1 cellular context compared by ENCODE assay signal in the genomic region with DNA sequence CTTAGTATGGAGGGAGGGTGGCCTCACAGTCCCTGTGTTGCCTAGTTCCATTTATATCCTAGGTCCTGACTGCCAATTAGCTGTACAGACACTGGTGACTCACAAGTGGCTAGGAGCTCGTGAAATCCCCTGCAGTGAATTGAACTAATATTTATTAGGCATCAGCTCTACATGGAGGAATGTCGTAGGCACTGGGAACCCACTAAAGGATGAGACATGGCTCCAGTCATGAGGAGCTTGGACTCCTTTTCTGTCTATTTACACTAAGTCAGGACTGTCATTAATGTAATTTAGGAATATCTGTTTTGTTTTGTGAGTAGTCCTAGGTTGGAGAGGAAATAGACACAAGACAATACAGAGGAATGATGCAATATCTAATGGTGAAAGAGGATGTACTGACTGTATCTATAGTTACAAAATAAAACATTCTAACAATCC.
TF ChIP-seq lines count a peak whose summit lies in the region.

No MANE protein-coding gene starts in this region.

TF ChIP-seq in H1, 55 proteins besides CTCF, POLR2A, EP300 and RAD21:
- TF ChIP-seq EZH2 (IDR thresholded peaks at IDR 0.05; ENCODE audit: low read depth, low read length, severe bottlenecking) (no peak), RXRA (IDR thresholded peaks at IDR 0.05; ENCODE audit: insufficient read depth, low read depth, low read length) (no peak), TCF12 (IDR thresholded peaks at IDR 0.05; ENCODE audit: low read depth, low read length) (no peak)
